In genomic region chr12:104331376-104331775, GRCh38 we compare ENCODE assay signal across 1 cellular context.
TF ChIP-seq lines count a peak whose summit lies in the region.

No MANE protein-coding gene starts in this region.

TF ChIP-seq in IMR-90, 13 proteins besides CTCF, POLR2A, EP300 and RAD21:
- no peak for TF ChIP-seq SMC3 (IDR thresholded peaks at IDR 0.05; ENCODE audit: low read depth, low read length)
- no peak for TF ChIP-seq MAZ (IDR thresholded peaks at IDR 0.05; ENCODE audit: borderline replicate concordance, low read depth, low read length)
- no peak for TF ChIP-seq MXI1 (IDR thresholded peaks at IDR 0.05; ENCODE audit: borderline replicate concordance, low read depth, low read length)
- no peak for TF ChIP-seq RFX5 (IDR thresholded peaks at IDR 0.05; ENCODE audit: low read depth, low read length)
